Comparison of ENCODE assay signal across 19 cellular contexts in the genomic region with DNA sequence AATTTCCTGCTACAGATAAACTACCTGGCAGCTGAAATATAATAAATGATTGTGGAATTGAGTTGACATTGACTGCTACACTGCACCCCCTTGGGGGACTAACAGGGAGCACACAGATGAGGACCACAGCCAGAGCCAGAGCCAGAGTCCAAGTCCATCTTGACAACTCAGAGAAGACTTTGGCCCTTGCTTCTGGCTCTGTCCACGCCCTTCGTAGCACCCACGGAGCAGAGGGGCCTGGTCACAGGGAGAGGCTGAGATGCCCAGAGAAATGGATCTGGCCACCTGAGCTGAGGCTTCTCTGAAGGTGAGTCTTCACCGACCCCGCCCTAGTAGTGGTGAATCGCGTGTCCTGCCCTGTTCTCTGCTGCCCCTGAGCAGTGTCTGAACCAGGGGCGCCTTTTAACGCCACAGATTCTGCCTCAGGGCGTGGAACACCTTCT. TPM values are rescaled to one million over a fixed set of nuclear protein-coding genes. Genes with fewer than 3 reads are reported as not detected.
DNase-seq lines count a peak whose midpoint lies in the region; ATAC-seq and TF ChIP-seq lines count a peak whose summit lies in the region.
"Had no signal": no experiment of that assay in that cellular context is flagged by ENCODE, and none has a peak within 500 bp of the region (broad histone marks: within the 10 kb centered on the region; RNA-seq: fewer than 3 reads in every experiment).

No MANE protein-coding gene starts in this region.

- H3K79me2 ChIP-seq in ACC112 (ENCODE audit: control insufficient read depth, insufficient read depth, low read length, unreplicated experiment): no peaks in the 10 kb centered on the region

- H3K9me3 ChIP-seq in endodermal cell (ENCODE audit: control insufficient read depth, low read length): no peaks in the 10 kb centered on the region
- no peaks in the 10 kb centered on the region for H3K9me3 ChIP-seq in muscle layer of duodenum (ENCODE audit: control insufficient read depth in 1 of 2, low read length in 2 of 2)
- H3K9me3 ChIP-seq: Caco-2 had no signal

- no peaks in the 10 kb centered on the region for H3K36me3 ChIP-seq in ACC112 (ENCODE audit: insufficient read depth, low read length)
- H3K36me3 ChIP-seq in endodermal cell (ENCODE audit: control insufficient read depth, insufficient read depth, low read length): no peaks in the 10 kb centered on the region
- no peaks in the 10 kb centered on the region for H3K36me3 ChIP-seq in muscle layer of duodenum (ENCODE audit: control insufficient read depth in 1 of 2, insufficient read depth in 2 of 2, low read length in 2 of 2)

- H3K27ac ChIP-seq in ACC112 (ENCODE audit: low read depth, low read length) (peak overlapping the region; percentile 68), endodermal cell (ENCODE audit: low read depth, low read length) (no peak overlapping the region), muscle layer of duodenum (ENCODE audit: low read length) (peak overlapping the region; percentile 31)

- DNase-seq in LHCN-M2 (ENCODE audit: low read depth) (peak; percentile 36), endodermal cell (no peak), UCSD-AML1 (lab: John Stamatoyannopoulos, UW; ENCODE audit: unreplicated experiment) (no peak), DMS79 treated with DMSO at 0.1 percent for 48 hours (lab: John Stamatoyannopoulos, UW) (no peak), HPDE6-E6E7 (ENCODE audit: extremely low spot score) (no peak)
- DNase-seq in activated T-cell treated with anti-CD3 and anti-CD28 coated beads, Interleukin-2, amount 50 U/mL, for 72 hours: no peak
- DNase-seq: activated CD4-positive, alpha-beta T cell treated with anti-CD3 and anti-CD28 coated beads for 48 hours; activated T-cell treated with anti-CD3 and anti-CD28 coated beads, Interleukin-2, amount 50 U/mL, for 1 hour; cerebellar nuclear complex; GOT3; KBM-7; left ventricle myocardium superior; NCI-H1694 treated with DMSO at 0.1 percent for 48 hours; NCI-H510A treated with DMSO at 0.1 percent for 48 hours; stimulated activated CD4-positive, alpha-beta T cell treated with anti-CD3 and anti-CD28 coated beads, Interleukin-15, amount 100 ng/mL, for 24 hours; T-helper 17 cell had no signal

- no peak overlapping the region for H3K4me3 ChIP-seq in ACC112 (ENCODE audit: low read depth, low read length)
- H3K4me3 ChIP-seq in endodermal cell (ENCODE audit: low read length): no peak overlapping the region
- no peak overlapping the region for H3K4me3 ChIP-seq in muscle layer of duodenum (ENCODE audit: low read depth in 1 of 2, low read length in 2 of 2)

- H3K36me3 Mint-ChIP-seq in endodermal cell (ENCODE audit: low read depth): no peaks in the 10 kb centered on the region
- H3K36me3 Mint-ChIP-seq in activated T-cell treated with anti-CD3 and anti-CD28 coated beads, Interleukin-2, amount 50 U/mL, for 72 hours (ENCODE audit: insufficient read depth in 2 of 2): no peaks in the 10 kb centered on the region

- H3K9ac ChIP-seq in endodermal cell (ENCODE audit: extremely low read depth, low read length, poor library complexity, severe bottlenecking): no peak overlapping the region

- peak; percentile 22 for TF ChIP-seq CTCF in endodermal cell (conservative IDR thresholded peaks at IDR 0.05)

- H3K4me3 Mint-ChIP-seq in endodermal cell: no peak overlapping the region
- no peak overlapping the region for H3K4me3 Mint-ChIP-seq in activated T-cell treated with anti-CD3 and anti-CD28 coated beads, Interleukin-2, amount 50 U/mL, for 72 hours
- H3K4me3 Mint-ChIP-seq: T-helper 17 cell had no signal

- H3K4me1 ChIP-seq in ACC112 (ENCODE audit: control insufficient read depth, insufficient read depth, low read length, unreplicated experiment) (peaks cover 53% of the 10 kb centered on the region), endodermal cell (ENCODE audit: control insufficient read depth, insufficient read depth, low read length) (no peaks in the 10 kb centered on the region), muscle layer of duodenum (ENCODE audit: control insufficient read depth in 1 of 2, insufficient read depth in 2 of 2, low read length in 2 of 2) (peaks cover 7 to 8% of the 10 kb centered on the region in 2 donors)

- peaks cover 2% of the 10 kb centered on the region for H3K27me3 Mint-ChIP-seq in endodermal cell (ENCODE audit: insufficient read depth)
- no peaks in the 10 kb centered on the region for H3K27me3 Mint-ChIP-seq in activated T-cell treated with anti-CD3 and anti-CD28 coated beads, Interleukin-2, amount 50 U/mL, for 72 hours (ENCODE audit: low read depth)
- H3K27me3 Mint-ChIP-seq: T-helper 17 cell had no signal

- WGBS in endodermal cell (ENCODE audit: insufficient coverage in 1 of 2, insufficient read length in 1 of 2), 2 experiments: 96% methylated on average over 8 to 10 of the region's 10 CpGs

- H3K27me3 ChIP-seq in ACC112 (ENCODE audit: insufficient read depth, low read length): no peaks in the 10 kb centered on the region
- H3K27me3 ChIP-seq in endodermal cell (ENCODE audit: control insufficient read depth, insufficient read depth, low read length, poor library complexity, severe bottlenecking): no peaks in the 10 kb centered on the region
- no peaks in the 10 kb centered on the region for H3K27me3 ChIP-seq in muscle layer of duodenum (ENCODE audit: low read depth, low read length)

- peaks cover 3% of the 10 kb centered on the region for H3K9me3 Mint-ChIP-seq in endodermal cell
- no peaks in the 10 kb centered on the region for H3K9me3 Mint-ChIP-seq in activated T-cell treated with anti-CD3 and anti-CD28 coated beads, Interleukin-2, amount 50 U/mL, for 72 hours

- H2AFZ ChIP-seq in ACC112 (ENCODE audit: low read length, unreplicated experiment): peak overlapping the region; percentile 55

- ATAC-seq in activated T-cell treated with anti-CD3 and anti-CD28 coated beads, Interleukin-2, amount 50 U/mL, for 72 hours (replicated peaks in 1 of 2): no peak
- ATAC-seq: left ventricle myocardium superior, T-helper 17 cell had no signal

- H3K4me1 Mint-ChIP-seq in endodermal cell: peaks cover 8% of the 10 kb centered on the region
- no peaks in the 10 kb centered on the region for H3K4me1 Mint-ChIP-seq in activated T-cell treated with anti-CD3 and anti-CD28 coated beads, Interleukin-2, amount 50 U/mL, for 72 hours (ENCODE audit: low read depth)
- H3K4me1 Mint-ChIP-seq: T-helper 17 cell had no signal

- H3K27ac Mint-ChIP-seq in endodermal cell: no peak overlapping the region
- no peak overlapping the region for H3K27ac Mint-ChIP-seq in activated T-cell treated with anti-CD3 and anti-CD28 coated beads, Interleukin-2, amount 50 U/mL, for 72 hours
- H3K27ac Mint-ChIP-seq: T-helper 17 cell had no signal

RNA-seq across cellular contexts. Expression of a gene that starts 35.8 kb away (rescaled TPM):
- total RNA-seq in LHCN-M2 (2014; rRNA removed) (420 and 517 TPM in 2 replicates), endodermal cell (100 to 1,000 TPM; 171 to 267 TPM)
- 142 TPM for polyA plus RNA-seq in LHCN-M2 (2012)
- 270 TPM for polyA plus RNA-seq in endodermal cell (2013, experiment 1 of 2)
- 200 TPM for polyA plus RNA-seq in endodermal cell (2013, experiment 2 of 2)
- 100 to 1,000 TPM; 253 to 255 TPM for total RNA-seq in activated T-cell treated with anti-CD3 and anti-CD28 coated beads, Interleukin-2, amount 50 U/mL, for 72 hours

RNA-seq across cellular contexts. Expression of a gene that starts 58.1 kb away (rescaled TPM):
- total RNA-seq in LHCN-M2 (2014; rRNA removed): 115 and 134 TPM in 2 replicates
- polyA plus RNA-seq in LHCN-M2 (2012): 71.0 TPM
- total RNA-seq in endodermal cell: 10 to 100 TPM; 74.5 to 89.5 TPM
- 41.7 TPM for polyA plus RNA-seq in endodermal cell (2013, experiment 1 of 2)
- polyA plus RNA-seq in endodermal cell (2013, experiment 2 of 2): 37.9 TPM
- total RNA-seq in activated T-cell treated with anti-CD3 and anti-CD28 coated beads, Interleukin-2, amount 50 U/mL, for 72 hours: 10 to 100 TPM; 17.8 to 20.3 TPM
